1 cellular context compared by ENCODE assay signal in the genomic region with DNA sequence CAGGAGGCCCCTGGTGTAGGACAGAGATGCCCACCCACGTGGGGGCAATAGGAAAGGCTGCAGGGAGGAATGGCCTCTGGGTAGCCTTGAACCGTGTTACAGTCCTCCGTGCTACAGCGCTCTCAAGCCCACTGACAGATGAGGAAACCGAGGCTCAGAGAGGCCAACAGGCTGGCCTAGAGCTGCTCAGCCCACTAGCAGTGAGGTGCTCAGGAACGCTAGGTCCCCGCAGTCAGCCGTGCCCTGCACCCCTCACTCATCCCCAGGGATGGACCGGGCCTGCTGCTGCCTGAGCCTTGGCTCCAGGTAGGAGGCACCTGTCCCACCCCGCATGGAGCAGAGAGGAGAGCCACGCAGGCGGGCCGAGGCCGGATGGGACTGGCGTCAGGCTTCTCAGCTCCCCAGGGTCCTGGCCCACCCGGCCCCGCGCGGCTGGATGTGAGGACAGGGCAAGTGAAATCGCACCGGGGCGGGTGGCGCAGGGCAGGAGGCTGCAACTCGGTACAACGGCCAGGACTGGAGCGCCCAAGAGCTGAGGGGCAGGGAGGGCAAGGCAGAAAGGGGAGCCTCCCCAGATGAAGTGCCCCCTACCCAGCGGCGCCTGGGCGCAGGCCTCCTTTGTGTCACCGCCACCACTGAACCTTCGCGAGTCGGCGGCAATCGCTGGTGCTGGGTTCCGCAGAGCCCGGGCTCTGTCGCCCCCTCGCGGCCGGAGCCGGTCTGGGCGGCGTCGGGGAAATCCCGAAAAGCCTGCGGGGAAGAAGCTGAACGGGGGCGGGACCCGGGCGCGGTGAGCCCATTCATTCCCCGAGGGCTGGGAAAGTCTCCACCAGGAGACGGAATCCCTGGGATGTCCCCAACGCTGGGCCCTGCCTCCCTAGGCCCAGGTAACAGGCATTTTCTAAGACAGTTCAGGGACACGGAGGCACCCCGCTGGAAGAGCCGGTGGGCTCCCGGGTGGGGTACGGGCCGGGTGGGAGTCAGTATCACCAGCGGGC.
TF ChIP-seq lines count a peak whose summit lies in the region.

No MANE protein-coding gene starts in this region.

TF ChIP-seq in HepG2, 621 proteins besides CTCF, POLR2A, EP300 and RAD21 (continued from another document and continues in another):
- TF ChIP-seq, protein P1, sequence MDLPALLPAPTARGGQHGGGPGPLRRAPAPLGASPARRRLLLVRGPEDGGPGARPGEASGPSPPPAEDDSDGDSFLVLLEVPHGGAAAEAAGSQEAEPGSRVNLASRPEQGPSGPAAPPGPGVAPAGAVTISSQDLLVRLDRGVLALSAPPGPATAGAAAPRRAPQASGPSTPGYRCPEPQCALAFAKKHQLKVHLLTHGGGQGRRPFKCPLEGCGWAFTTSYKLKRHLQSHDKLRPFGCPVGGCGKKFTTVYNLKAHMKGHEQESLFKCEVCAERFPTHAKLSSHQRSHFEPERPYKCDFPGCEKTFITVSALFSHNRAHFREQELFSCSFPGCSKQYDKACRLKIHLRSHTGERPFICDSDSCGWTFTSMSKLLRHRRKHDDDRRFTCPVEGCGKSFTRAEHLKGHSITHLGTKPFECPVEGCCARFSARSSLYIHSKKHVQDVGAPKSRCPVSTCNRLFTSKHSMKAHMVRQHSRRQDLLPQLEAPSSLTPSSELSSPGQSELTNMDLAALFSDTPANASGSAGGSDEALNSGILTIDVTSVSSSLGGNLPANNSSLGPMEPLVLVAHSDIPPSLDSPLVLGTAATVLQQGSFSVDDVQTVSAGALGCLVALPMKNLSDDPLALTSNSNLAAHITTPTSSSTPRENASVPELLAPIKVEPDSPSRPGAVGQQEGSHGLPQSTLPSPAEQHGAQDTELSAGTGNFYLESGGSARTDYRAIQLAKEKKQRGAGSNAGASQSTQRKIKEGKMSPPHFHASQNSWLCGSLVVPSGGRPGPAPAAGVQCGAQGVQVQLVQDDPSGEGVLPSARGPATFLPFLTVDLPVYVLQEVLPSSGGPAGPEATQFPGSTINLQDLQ (CRISPR knock-in tag; IDR thresholded peaks at IDR 0.05) = no peak
- TF ChIP-seq ZNF460 (CRISPR knock-in tag; IDR thresholded peaks at IDR 0.05; ENCODE audit: borderline replicate concordance) = peak; percentile 76; the same call in 1 of the 2 replicates
- TF ChIP-seq IRX3 (CRISPR knock-in tag; IDR thresholded peaks at IDR 0.05; ENCODE audit: borderline replicate concordance, low read depth) = no peak
- TF ChIP-seq TOE1 (CRISPR knock-in tag; IDR thresholded peaks at IDR 0.05) = no peak
- TF ChIP-seq, protein P2, sequence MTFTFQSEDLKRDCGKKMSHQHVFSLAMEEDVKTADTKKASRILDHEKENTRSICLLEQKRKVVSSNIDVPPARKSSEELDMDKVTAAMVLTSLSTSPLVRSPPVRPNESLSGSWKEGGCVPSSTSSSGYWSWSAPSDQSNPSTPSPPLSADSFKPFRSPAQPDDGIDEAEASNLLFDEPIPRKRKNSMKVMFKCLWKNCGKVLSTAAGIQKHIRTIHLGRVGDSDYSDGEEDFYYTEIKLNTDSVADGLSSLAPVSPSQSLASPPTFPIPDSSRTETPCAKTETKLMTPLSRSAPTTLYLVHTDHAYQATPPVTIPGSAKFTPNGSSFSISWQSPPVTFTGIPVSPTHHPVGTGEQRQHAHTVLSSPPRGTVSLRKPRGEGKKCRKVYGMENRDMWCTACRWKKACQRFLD (CRISPR knock-in tag; IDR thresholded peaks at IDR 0.05; ENCODE audit: borderline replicate concordance) = 0 out of 2 replicates have a peak, but pooled peaks have one; percentile 35
- 0 out of 2 replicates have a peak, but pooled peaks have one; percentile 15 for TF ChIP-seq ZNF543 (CRISPR knock-in tag; IDR thresholded peaks at IDR 0.05)
- no peak for TF ChIP-seq ZNF30 (CRISPR knock-in tag; IDR thresholded peaks at IDR 0.05)
- TF ChIP-seq JUN (CRISPR knock-in tag; IDR thresholded peaks at IDR 0.05) = no peak
- no peak for TF ChIP-seq ATF7 (IDR thresholded peaks at IDR 0.05)
- TF ChIP-seq ATF7 (CRISPR knock-in tag; IDR thresholded peaks at IDR 0.05) = no peak
- TF ChIP-seq ZNF547 (CRISPR knock-in tag; IDR thresholded peaks at IDR 0.05) = no peak
- TF ChIP-seq ZNF670 (CRISPR knock-in tag; IDR thresholded peaks at IDR 0.05; ENCODE audit: borderline replicate concordance) = no peak; the same call in 1 of the 2 replicates
- TF ChIP-seq TEAD3 (CRISPR knock-in tag; optimal IDR thresholded peaks at IDR 0.05; ENCODE audit: borderline replicate concordance) = peak; percentile 20
- TF ChIP-seq FOXA3 (CRISPR knock-in tag; IDR thresholded peaks at IDR 0.05) = peak; percentile 38; the same call in 1 of the 2 replicates
- TF ChIP-seq ZUFSP (CRISPR knock-in tag; IDR thresholded peaks at IDR 0.05; ENCODE audit: borderline replicate concordance) = no peak
- no peak for TF ChIP-seq ZNF530 (CRISPR knock-in tag; IDR thresholded peaks at IDR 0.05; ENCODE audit: low read depth)
- TF ChIP-seq ZNF792 (CRISPR knock-in tag; IDR thresholded peaks at IDR 0.05) = peak; percentile 79
- TF ChIP-seq SSRP1 (CRISPR knock-in tag; IDR thresholded peaks at IDR 0.05) = no peak
- TF ChIP-seq SCMH1 (CRISPR knock-in tag; IDR thresholded peaks at IDR 0.05; ENCODE audit: borderline replicate concordance) = no peak
- TF ChIP-seq GABPB1 (CRISPR knock-in tag; IDR thresholded peaks at IDR 0.05) = peak; percentile 68
- TF ChIP-seq, protein P3, sequence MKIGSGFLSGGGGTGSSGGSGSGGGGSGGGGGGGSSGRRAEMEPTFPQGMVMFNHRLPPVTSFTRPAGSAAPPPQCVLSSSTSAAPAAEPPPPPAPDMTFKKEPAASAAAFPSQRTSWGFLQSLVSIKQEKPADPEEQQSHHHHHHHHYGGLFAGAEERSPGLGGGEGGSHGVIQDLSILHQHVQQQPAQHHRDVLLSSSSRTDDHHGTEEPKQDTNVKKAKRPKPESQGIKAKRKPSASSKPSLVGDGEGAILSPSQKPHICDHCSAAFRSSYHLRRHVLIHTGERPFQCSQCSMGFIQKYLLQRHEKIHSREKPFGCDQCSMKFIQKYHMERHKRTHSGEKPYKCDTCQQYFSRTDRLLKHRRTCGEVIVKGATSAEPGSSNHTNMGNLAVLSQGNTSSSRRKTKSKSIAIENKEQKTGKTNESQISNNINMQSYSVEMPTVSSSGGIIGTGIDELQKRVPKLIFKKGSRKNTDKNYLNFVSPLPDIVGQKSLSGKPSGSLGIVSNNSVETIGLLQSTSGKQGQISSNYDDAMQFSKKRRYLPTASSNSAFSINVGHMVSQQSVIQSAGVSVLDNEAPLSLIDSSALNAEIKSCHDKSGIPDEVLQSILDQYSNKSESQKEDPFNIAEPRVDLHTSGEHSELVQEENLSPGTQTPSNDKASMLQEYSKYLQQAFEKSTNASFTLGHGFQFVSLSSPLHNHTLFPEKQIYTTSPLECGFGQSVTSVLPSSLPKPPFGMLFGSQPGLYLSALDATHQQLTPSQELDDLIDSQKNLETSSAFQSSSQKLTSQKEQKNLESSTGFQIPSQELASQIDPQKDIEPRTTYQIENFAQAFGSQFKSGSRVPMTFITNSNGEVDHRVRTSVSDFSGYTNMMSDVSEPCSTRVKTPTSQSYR (CRISPR knock-in tag; IDR thresholded peaks at IDR 0.05; ENCODE audit: borderline replicate concordance) = no peak
- 0 out of 2 replicates have a peak, but pooled peaks have one; percentile 29 for TF ChIP-seq ELF1 (CRISPR knock-in tag; IDR thresholded peaks at IDR 0.05)
- TF ChIP-seq KDM3A (CRISPR knock-in tag; IDR thresholded peaks at IDR 0.05; ENCODE audit: low read depth) = peak; percentile 98
- TF ChIP-seq JARID2 (CRISPR knock-in tag; IDR thresholded peaks at IDR 0.05; ENCODE audit: insufficient replicate concordance) = no peak
- TF ChIP-seq NFYC (CRISPR knock-in tag; IDR thresholded peaks at IDR 0.05) = no peak
- no peak for TF ChIP-seq SP2 (CRISPR knock-in tag; IDR thresholded peaks at IDR 0.05)
- no peak for TF ChIP-seq POLR2AphosphoS5 (IDR thresholded peaks at IDR 0.05; ENCODE audit: low read depth, low read length)
- TF ChIP-seq ZFP91 (CRISPR knock-in tag; IDR thresholded peaks at IDR 0.05; ENCODE audit: borderline replicate concordance) = peak; percentile 75; the same call in 1 of the 2 replicates
- TF ChIP-seq ETS1 (CRISPR knock-in tag; IDR thresholded peaks at IDR 0.05) = no peak
- TF ChIP-seq, protein P4, sequence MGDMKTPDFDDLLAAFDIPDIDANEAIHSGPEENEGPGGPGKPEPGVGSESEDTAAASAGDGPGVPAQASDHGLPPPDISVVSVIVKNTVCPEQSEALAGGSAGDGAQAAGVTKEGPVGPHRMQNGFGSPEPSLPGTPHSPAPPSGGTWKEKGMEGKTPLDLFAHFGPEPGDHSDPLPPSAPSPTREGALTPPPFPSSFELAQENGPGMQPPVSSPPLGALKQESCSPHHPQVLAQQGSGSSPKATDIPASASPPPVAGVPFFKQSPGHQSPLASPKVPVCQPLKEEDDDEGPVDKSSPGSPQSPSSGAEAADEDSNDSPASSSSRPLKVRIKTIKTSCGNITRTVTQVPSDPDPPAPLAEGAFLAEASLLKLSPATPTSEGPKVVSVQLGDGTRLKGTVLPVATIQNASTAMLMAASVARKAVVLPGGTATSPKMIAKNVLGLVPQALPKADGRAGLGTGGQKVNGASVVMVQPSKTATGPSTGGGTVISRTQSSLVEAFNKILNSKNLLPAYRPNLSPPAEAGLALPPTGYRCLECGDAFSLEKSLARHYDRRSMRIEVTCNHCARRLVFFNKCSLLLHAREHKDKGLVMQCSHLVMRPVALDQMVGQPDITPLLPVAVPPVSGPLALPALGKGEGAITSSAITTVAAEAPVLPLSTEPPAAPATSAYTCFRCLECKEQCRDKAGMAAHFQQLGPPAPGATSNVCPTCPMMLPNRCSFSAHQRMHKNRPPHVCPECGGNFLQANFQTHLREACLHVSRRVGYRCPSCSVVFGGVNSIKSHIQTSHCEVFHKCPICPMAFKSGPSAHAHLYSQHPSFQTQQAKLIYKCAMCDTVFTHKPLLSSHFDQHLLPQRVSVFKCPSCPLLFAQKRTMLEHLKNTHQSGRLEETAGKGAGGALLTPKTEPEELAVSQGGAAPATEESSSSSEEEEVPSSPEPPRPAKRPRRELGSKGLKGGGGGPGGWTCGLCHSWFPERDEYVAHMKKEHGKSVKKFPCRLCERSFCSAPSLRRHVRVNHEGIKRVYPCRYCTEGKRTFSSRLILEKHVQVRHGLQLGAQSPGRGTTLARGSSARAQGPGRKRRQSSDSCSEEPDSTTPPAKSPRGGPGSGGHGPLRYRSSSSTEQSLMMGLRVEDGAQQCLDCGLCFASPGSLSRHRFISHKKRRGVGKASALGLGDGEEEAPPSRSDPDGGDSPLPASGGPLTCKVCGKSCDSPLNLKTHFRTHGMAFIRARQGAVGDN (CRISPR knock-in tag; IDR thresholded peaks at IDR 0.05) = peak; percentile 87
- TF ChIP-seq KAT8 (CRISPR knock-in tag; IDR thresholded peaks at IDR 0.05) = peak; percentile 58; the same call in 1 of the 2 replicates
- TF ChIP-seq ZNF234 (CRISPR knock-in tag; conservative IDR thresholded peaks at IDR 0.05) = no peak
- no peak; the same call in 1 of the 2 replicates for TF ChIP-seq SP5 (CRISPR knock-in tag; IDR thresholded peaks at IDR 0.05; ENCODE audit: borderline replicate concordance, low read depth)
